ENCODE assay signal across 21 cellular contexts in genomic region chr12:98127854-98128253, GRCh38.
DNase-seq lines count a peak whose midpoint lies in the region; ATAC-seq and TF ChIP-seq lines count a peak whose summit lies in the region.
"Had no signal": no experiment of that assay in that cellular context is flagged by ENCODE, and none has a peak within 500 bp of the region (broad histone marks: within the 10 kb centered on the region; RNA-seq: fewer than 3 reads in every experiment).

No MANE protein-coding gene starts in this region.

- TF ChIP-seq CTCF in left ventricle myocardium inferior (IDR thresholded peaks at IDR 0.05; ENCODE audit: borderline replicate concordance), result no peak
- no peak for TF ChIP-seq CTCF in endothelial cell (IDR thresholded peaks at IDR 0.05; ENCODE audit: unreplicated experiment)
- TF ChIP-seq CTCF in nephron (IDR thresholded peaks at IDR 0.05; ENCODE audit: unreplicated experiment in 3 of 3), result no peak
- TF ChIP-seq CTCF in psoas muscle (IDR thresholded peaks at IDR 0.05), result no peak

- H3K27ac ChIP-seq in left ventricle myocardium inferior (replicated peaks) (peak overlapping the region; percentile 56), psoas muscle (peak overlapping the region; percentile 16)
- H3K27ac ChIP-seq: HL-60 had no signal

- H3K27me3 Mint-ChIP-seq in endothelial cell (ENCODE audit: unreplicated experiment), result peaks cover 2% of the 10 kb centered on the region
- peaks cover 6% of the 10 kb centered on the region for H3K27me3 Mint-ChIP-seq in nephron (ENCODE audit: low read depth)
- peaks cover 5% of the 10 kb centered on the region for H3K27me3 Mint-ChIP-seq in activated T-helper 2 cell treated with anti-CD3 and anti-CD28 coated beads, Interferon-gamma antibody, Interleukin-2, Interleukin-4, amounts not matched to agents 10 μg/mL and 5 μg/mL and 100 μg/mL, durations not matched to agents 14 hours and 24 hours and 36 hours (ENCODE audit: low read depth)
- H3K27me3 Mint-ChIP-seq: CD4-positive, CD25-positive, alpha-beta regulatory T cell had no signal

- H3K4me1 ChIP-seq in left ventricle myocardium inferior (peaks cover 22% of the 10 kb centered on the region), psoas muscle (no peaks in the 10 kb centered on the region)
- H3K4me1 ChIP-seq: BE2C had no signal

- H3K27ac Mint-ChIP-seq in endothelial cell (ENCODE audit: unreplicated experiment) (peak overlapping the region; percentile 97), nephron (peak overlapping the region in 2 of 3 experiments; percentile 14 to 70)
- no peak overlapping the region for H3K27ac Mint-ChIP-seq in activated T-helper 2 cell treated with anti-CD3 and anti-CD28 coated beads, Interferon-gamma antibody, Interleukin-2, Interleukin-4, amounts not matched to agents 10 μg/mL and 5 μg/mL and 100 μg/mL, durations not matched to agents 14 hours and 24 hours and 36 hours
- H3K27ac Mint-ChIP-seq: CD4-positive, CD25-positive, alpha-beta regulatory T cell; CD8-positive, alpha-beta memory T cell; GM23338 had no signal

- no peak overlapping the region for H3K4me3 ChIP-seq in left ventricle myocardium inferior
- no peak overlapping the region for H3K4me3 ChIP-seq in psoas muscle
- H3K4me3 ChIP-seq: GM23338 had no signal

- no peaks in the 10 kb centered on the region for H3K9me3 Mint-ChIP-seq in endothelial cell (ENCODE audit: unreplicated experiment)
- peaks cover 4% of the 10 kb centered on the region for H3K9me3 Mint-ChIP-seq in nephron
- no peaks in the 10 kb centered on the region for H3K9me3 Mint-ChIP-seq in activated T-helper 2 cell treated with anti-CD3 and anti-CD28 coated beads, Interferon-gamma antibody, Interleukin-2, Interleukin-4, amounts not matched to agents 10 μg/mL and 5 μg/mL and 100 μg/mL, durations not matched to agents 14 hours and 24 hours and 36 hours
- H3K9me3 Mint-ChIP-seq: GM23338 had no signal

- H3K4me1 Mint-ChIP-seq in endothelial cell (ENCODE audit: unreplicated experiment), result peaks cover 18% of the 10 kb centered on the region
- H3K4me1 Mint-ChIP-seq in nephron, result peaks cover 14% of the 10 kb centered on the region
- H3K4me1 Mint-ChIP-seq in activated T-helper 2 cell treated with anti-CD3 and anti-CD28 coated beads, Interferon-gamma antibody, Interleukin-2, Interleukin-4, amounts not matched to agents 10 μg/mL and 5 μg/mL and 100 μg/mL, durations not matched to agents 14 hours and 24 hours and 36 hours (ENCODE audit: low read depth), result no peaks in the 10 kb centered on the region
- H3K4me1 Mint-ChIP-seq: CD4-positive, CD25-positive, alpha-beta regulatory T cell; CD8-positive, alpha-beta memory T cell had no signal

- no peak for ATAC-seq in Right ventricle myocardium inferior
- no peak for ATAC-seq in psoas muscle

- H3K9me3 ChIP-seq in left ventricle myocardium inferior (replicated peaks) (no peaks in the 10 kb centered on the region), psoas muscle (no peaks in the 10 kb centered on the region)
- H3K9me3 ChIP-seq: BE2C had no signal

- intact Hi-C loops in left ventricle myocardium inferior (cut with micrococcal nuclease), result no loop called here
- intact Hi-C loops in Right ventricle myocardium inferior (cut with DNase I), result loop anchor here (5.0 kb wide), 1 partner anchor 34 kb away; no protein-coding TSS in a partner anchor
- intact Hi-C loops in psoas muscle (cut with DNase I), result no loop called here
- intact Hi-C loops in activated T-helper 2 cell treated with anti-CD3 and anti-CD28 coated beads, Interferon-gamma antibody, Interleukin-2, Interleukin-4, amounts not matched to agents 10 μg/mL and 5 μg/mL and 100 μg/mL, durations not matched to agents 14 hours and 24 hours and 36 hours (cut with micrococcal nuclease), result no loop called here

- H3K36me3 Mint-ChIP-seq in endothelial cell (ENCODE audit: low read depth, unreplicated experiment) (no peaks in the 10 kb centered on the region), nephron (ENCODE audit: low read depth) (no peaks in the 10 kb centered on the region)
- H3K36me3 Mint-ChIP-seq in activated T-helper 2 cell treated with anti-CD3 and anti-CD28 coated beads, Interferon-gamma antibody, Interleukin-2, Interleukin-4, amounts not matched to agents 10 μg/mL and 5 μg/mL and 100 μg/mL, durations not matched to agents 14 hours and 24 hours and 36 hours (ENCODE audit: low read depth), result no peaks in the 10 kb centered on the region
- H3K36me3 Mint-ChIP-seq: CD4-positive, CD25-positive, alpha-beta regulatory T cell; CD8-positive, alpha-beta memory T cell had no signal

- H3K36me3 ChIP-seq in left ventricle myocardium inferior (no peaks in the 10 kb centered on the region), psoas muscle (ENCODE audit: insufficient read depth in 1 of 2, low read depth in 1 of 2) (no peaks in the 10 kb centered on the region)
- H3K36me3 ChIP-seq: BE2C had no signal

- DNase-seq in left ventricle myocardium inferior (no peak), Right ventricle myocardium inferior (ENCODE audit: missing footprints) (no peak), endothelial cell (ENCODE audit: low spot score) (no peak), psoas muscle (no peak), cerebellar nuclear complex (lab: John Stamatoyannopoulos, UW) (no peak)
- no peak for DNase-seq in activated T-helper 2 cell treated with anti-CD3 and anti-CD28 coated beads, Interferon-gamma antibody, Interleukin-2, Interleukin-4, amounts not matched to agents 10 μg/mL and 5 μg/mL and 100 μg/mL, durations not matched to agents 14 hours and 24 hours and 36 hours (ENCODE audit: low spot score)
- DNase-seq in stimulated activated CD4-positive, alpha-beta T cell treated with anti-CD3 and anti-CD28 coated beads, Interleukin-12 subunit alpha, Interleukin-12 subunit beta, amount 100 ng/mL, for 4 hours, result no peak
- DNase-seq: ACHN; BE2C; C1 segment of cervical spinal cord; CD4-positive, CD25-positive, alpha-beta regulatory T cell; CD8-positive, alpha-beta memory T cell; COR-L47; DMS153; DMS79 treated with DMSO at 0.1 percent for 48 hours; GF-D8; HCEC 1CT; IMR-90 had no signal

- H3K4me3 Mint-ChIP-seq in endothelial cell (ENCODE audit: unreplicated experiment), result no peak overlapping the region
- H3K4me3 Mint-ChIP-seq in nephron, result no peak overlapping the region
- no peak overlapping the region for H3K4me3 Mint-ChIP-seq in activated T-helper 2 cell treated with anti-CD3 and anti-CD28 coated beads, Interferon-gamma antibody, Interleukin-2, Interleukin-4, amounts not matched to agents 10 μg/mL and 5 μg/mL and 100 μg/mL, durations not matched to agents 14 hours and 24 hours and 36 hours (ENCODE audit: low read depth)
- H3K4me3 Mint-ChIP-seq: CD4-positive, CD25-positive, alpha-beta regulatory T cell; CD8-positive, alpha-beta memory T cell; GM23338 had no signal

- H3K27me3 ChIP-seq in left ventricle myocardium inferior (ENCODE audit: low read depth) (no peaks in the 10 kb centered on the region), psoas muscle (ENCODE audit: insufficient read depth in 3 of 3, low read length in 2 of 3) (no peaks in the 10 kb centered on the region)
- H3K27me3 ChIP-seq: BE2C had no signal
